ENCODE assay signal across 8 cellular contexts in the genomic region with DNA sequence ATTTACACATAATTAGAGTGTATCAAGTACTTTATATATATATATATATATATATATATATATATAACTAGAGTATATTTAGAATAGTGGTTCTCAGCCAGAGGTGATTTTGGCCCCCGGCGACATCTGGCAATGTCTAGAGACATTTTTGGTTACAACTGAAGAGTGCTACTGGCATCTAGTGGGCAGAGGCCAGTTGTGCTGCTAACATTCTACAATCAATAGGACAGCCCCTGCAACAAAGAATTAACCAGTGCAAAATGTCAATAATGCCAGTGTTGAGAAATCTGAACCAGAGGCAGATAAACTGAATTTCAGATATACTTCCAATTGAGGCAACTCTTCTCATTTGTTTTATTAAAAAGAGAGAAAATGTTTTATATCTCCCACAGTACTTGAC. TPM values are rescaled to one million over a fixed set of nuclear protein-coding genes. Genes with fewer than 3 reads are reported as not detected.
A peak's percentile ranks its signal among the peaks of the same experiment; 100 is the strongest.
DNase-seq lines count a peak whose midpoint lies in the region; ATAC-seq, FAIRE-seq and TF ChIP-seq lines count a peak whose summit lies in the region.

No MANE protein-coding gene starts in this region.

- H2BK12ac ChIP-seq in neuronal stem cell (ENCODE audit: low read length): no peak overlapping the region

- WGBS in mesendoderm (ENCODE audit: extremely low coverage, insufficient coverage, low lambda C conversion rate): no CpG with 5 or more reads among the region's 2 CpGs
- WGBS in neuronal stem cell (ENCODE audit: extremely low coverage in 2 of 2, insufficient read length in 2 of 2, insufficient replicate concordance in 1 of 2), 2 donors: no CpG with 5 or more reads among the region's 2 CpGs

- no peaks in the 10 kb centered on the region for H3K9me3 Mint-ChIP-seq in activated T-helper 17 cell treated with anti-CD3 and anti-CD28 coated beads, Interleukin-2, amount 50 U/mL, for 72 hours

- no peaks in the 10 kb centered on the region for H3K9me3 ChIP-seq in neuronal stem cell (replicated peaks in 1 of 2; ENCODE audit: control insufficient read depth in 2 of 2, insufficient read depth in 1 of 2, low read depth in 1 of 2, low read length in 2 of 2)

- peak; percentile 64 for DNase-seq in Right ventricle myocardium superior
- DNase-seq in cardiac septum (ENCODE audit: low spot score): no peak
- no peak for DNase-seq in HFF-Myc (ENCODE audit: extremely low read depth, low read depth)
- DNase-seq in NCI-H69 (lab: John Stamatoyannopoulos, UW): peak; percentile 53
- no peak for DNase-seq in bronchial epithelial cell (ENCODE audit: low read depth)
- peak; percentile 55 for DNase-seq in mesendoderm
- no peak for DNase-seq in neuronal stem cell (ENCODE audit: low spot score)

- H2AFZ ChIP-seq in neuronal stem cell (ENCODE audit: low read length): no peak overlapping the region

- H3K18ac ChIP-seq in mesendoderm (ENCODE audit: low read length) (no peak overlapping the region), neuronal stem cell (ENCODE audit: low read length) (no peak overlapping the region)

- H3K27ac Mint-ChIP-seq in activated T-helper 17 cell treated with anti-CD3 and anti-CD28 coated beads, Interleukin-2, amount 50 U/mL, for 72 hours: no peak overlapping the region

- H3K14ac ChIP-seq in neuronal stem cell (ENCODE audit: low read length): no peak overlapping the region

- peaks cover 30% of the 10 kb centered on the region for H3K79me2 ChIP-seq in mesendoderm (ENCODE audit: control insufficient read depth, insufficient read depth, low read length)

- H2BK120ac ChIP-seq in mesendoderm (ENCODE audit: low read depth, low read length) (no peak overlapping the region), neuronal stem cell (ENCODE audit: low read depth, low read length) (no peak overlapping the region)

- H3K56ac ChIP-seq in mesendoderm (ENCODE audit: low read length): no peak overlapping the region

- H3K4me3 ChIP-seq in HFF-Myc (replicated peaks; ENCODE audit: low read depth, low read length) (no peak overlapping the region), bronchial epithelial cell (ENCODE audit: low read depth, low read length) (no peak overlapping the region), mesendoderm (ENCODE audit: low read length) (no peak overlapping the region), neuronal stem cell (ENCODE audit: low read length in 2 of 2) (no peak overlapping the region)

- no peak for FAIRE-seq in bronchial epithelial cell (lab: Jason Lieb, UNC)

- H2BK5ac ChIP-seq in mesendoderm (ENCODE audit: low read length): no peak overlapping the region
- H2BK5ac ChIP-seq in neuronal stem cell (ENCODE audit: low read length): no peak overlapping the region

- H3K4me1 Mint-ChIP-seq in activated T-helper 17 cell treated with anti-CD3 and anti-CD28 coated beads, Interleukin-2, amount 50 U/mL, for 72 hours: peaks cover 30% of the 10 kb centered on the region

- no peaks in the 10 kb centered on the region for H3K27me3 Mint-ChIP-seq in activated T-helper 17 cell treated with anti-CD3 and anti-CD28 coated beads, Interleukin-2, amount 50 U/mL, for 72 hours

- TF ChIP-seq CTCF in HFF-Myc (IDR thresholded peaks at IDR 0.05; ENCODE audit: low read depth, low read length, missing control alignments) (peak; percentile 39), bronchial epithelial cell (IDR thresholded peaks at IDR 0.05; ENCODE audit: insufficient read depth, low read length, severe bottlenecking) (peak; percentile 21)

- H3K36me3 Mint-ChIP-seq in activated T-helper 17 cell treated with anti-CD3 and anti-CD28 coated beads, Interleukin-2, amount 50 U/mL, for 72 hours (ENCODE audit: low read depth): peaks cover 94% of the 10 kb centered on the region

- peaks cover 8% of the 10 kb centered on the region for H3K4me1 ChIP-seq in mesendoderm (ENCODE audit: control insufficient read depth, low read depth, low read length)
- no peaks in the 10 kb centered on the region for H3K4me1 ChIP-seq in neuronal stem cell (ENCODE audit: control insufficient read depth in 2 of 2, insufficient read depth in 1 of 2, low read depth in 1 of 2, low read length in 2 of 2)

- no peak overlapping the region for H3K4ac ChIP-seq in mesendoderm (ENCODE audit: low read depth, low read length)
- H3K4ac ChIP-seq in neuronal stem cell (ENCODE audit: low read length): no peak overlapping the region

- no peak overlapping the region for H2BK15ac ChIP-seq in mesendoderm (replicated peaks; ENCODE audit: low read depth)
- H2BK15ac ChIP-seq in neuronal stem cell (ENCODE audit: low read length): no peak overlapping the region

- intact Hi-C loops in Right ventricle myocardium superior (cut with DNase I): loop anchor here (10.0 kb wide), 1 partner anchor 217 kb away; no protein-coding TSS in a partner anchor
- intact Hi-C loops in cardiac septum (cut with DNase I): no loop called here

- H3K23ac ChIP-seq in mesendoderm (ENCODE audit: low read length): no peak overlapping the region
- H3K23ac ChIP-seq in neuronal stem cell (ENCODE audit: low read depth, low read length, poor library complexity): no peak overlapping the region

- H3K36me3 ChIP-seq in bronchial epithelial cell (ENCODE audit: control insufficient read depth, insufficient read depth, low read length): peaks cover 6% of the 10 kb centered on the region
- H3K36me3 ChIP-seq in mesendoderm (ENCODE audit: control insufficient read depth, insufficient read depth, low read length): no peaks in the 10 kb centered on the region
- H3K36me3 ChIP-seq in neuronal stem cell (replicated peaks in 1 of 2; ENCODE audit: control insufficient read depth in 2 of 2, insufficient read depth in 2 of 2, low read length in 2 of 2): peaks cover 7 to 95% of the 10 kb centered on the region in 2 donors

- H3K79me1 ChIP-seq in mesendoderm (ENCODE audit: low read length): peaks cover 13% of the 10 kb centered on the region
- H3K79me1 ChIP-seq in neuronal stem cell (ENCODE audit: low read depth, low read length): peaks cover 3% of the 10 kb centered on the region

- H3K4me3 Mint-ChIP-seq in activated T-helper 17 cell treated with anti-CD3 and anti-CD28 coated beads, Interleukin-2, amount 50 U/mL, for 72 hours: no peak overlapping the region

- H3K27me3 ChIP-seq in bronchial epithelial cell (ENCODE audit: control insufficient read depth, insufficient read depth, low read length) (no peaks in the 10 kb centered on the region), mesendoderm (ENCODE audit: insufficient read depth, low read length, poor library complexity) (no peaks in the 10 kb centered on the region), neuronal stem cell (ENCODE audit: control insufficient read depth in 3 of 3, insufficient read depth in 3 of 3, low read depth in 1 of 3, low read length in 3 of 3) (no peaks in the 10 kb centered on the region)

- H3K9ac ChIP-seq in mesendoderm (ENCODE audit: low read length) (no peak overlapping the region), neuronal stem cell (ENCODE audit: low read depth, low read length, poor library complexity) (no peak overlapping the region)

- H2AK5ac ChIP-seq in mesendoderm (ENCODE audit: low read length) (no peak overlapping the region), neuronal stem cell (ENCODE audit: low read depth, low read length) (no peak overlapping the region)

- H3K27ac ChIP-seq in mesendoderm (ENCODE audit: low read depth, low read length): no peak overlapping the region
- no peak overlapping the region for H3K27ac ChIP-seq in neuronal stem cell (replicated peaks; ENCODE audit: low read length)

- no peak overlapping the region for H3K4me2 ChIP-seq in mesendoderm (ENCODE audit: low read length)
- no peak overlapping the region for H3K4me2 ChIP-seq in neuronal stem cell (ENCODE audit: insufficient read depth, low read length, poor library complexity, severe bottlenecking)

- peak; percentile 93 for ATAC-seq in Right ventricle myocardium superior (ENCODE audit: poor library complexity)
- no peak for ATAC-seq in activated T-helper 17 cell treated with anti-CD3 and anti-CD28 coated beads, Interleukin-2, amount 50 U/mL, for 72 hours (replicated peaks)

- H4K91ac ChIP-seq in neuronal stem cell (ENCODE audit: low read depth, low read length, poor library complexity): no peak overlapping the region

- no peak overlapping the region for H4K5ac ChIP-seq in mesendoderm (ENCODE audit: low read length)

- H4K8ac ChIP-seq in mesendoderm (ENCODE audit: low read depth, low read length) (no peak overlapping the region), neuronal stem cell (ENCODE audit: low read depth, low read length) (no peak overlapping the region)

RNA-seq across cellular contexts. Expression of a gene that starts 8.9 kb away (rescaled TPM):
- 17.1 TPM for total RNA-seq in Right ventricle myocardium superior
- total RNA-seq in cardiac septum: 18.0 TPM
- 19.7 and 25.0 TPM in 2 replicates for total RNA-seq in bronchial epithelial cell
- 30.2 TPM for polyA plus RNA-seq in mesendoderm (2013, experiment 1 of 2)
- 30.9 TPM for polyA plus RNA-seq in mesendoderm (2013, experiment 2 of 2)
- 24.5 TPM for polyA plus RNA-seq in neuronal stem cell (2013, experiment 1 of 2)
- 25.1 TPM for polyA plus RNA-seq in neuronal stem cell (2013, experiment 2 of 2)
- 10 to 100 TPM; 33.9 to 38.0 TPM for total RNA-seq in activated T-helper 17 cell treated with anti-CD3 and anti-CD28 coated beads, Interleukin-2, amount 50 U/mL, for 72 hours

Comparison
In these comparisons a context has a peak if more than half of its experiments do, and no peak if none do; other contexts are left out.
1. DNase-seq: peak in Right ventricle myocardium superior (single experiment), NCI-H69 (single experiment) and mesendoderm (single experiment); none in cardiac septum (single experiment), HFF-Myc (single experiment), bronchial epithelial cell (single experiment) and neuronal stem cell (single experiment).